Comparison of ENCODE assay signal across 15 cellular contexts in genomic region chr1:10973552-10973951, GRCh38. TPM values are rescaled to one million over a fixed set of nuclear protein-coding genes. Genes with fewer than 3 reads are reported as not detected.
DNase-seq lines count a peak whose midpoint lies in the region; ATAC-seq and TF ChIP-seq lines count a peak whose summit lies in the region.
"Had no signal": no experiment of that assay in that cellular context is flagged by ENCODE, and none has a peak within 500 bp of the region (broad histone marks: within the 10 kb centered on the region; RNA-seq: fewer than 3 reads in every experiment).

No MANE protein-coding gene starts in this region.

- no peaks in the 10 kb centered on the region for H4K20me1 ChIP-seq in fibroblast of lung (ENCODE audit: control insufficient read depth, extremely low read depth, insufficient read depth, low read length)

- H3K4me3 ChIP-seq in MG63 (no peak overlapping the region), fibroblast of lung (replicated peaks in 1 of 4; ENCODE audit: control extremely low read depth in 1 of 4, insufficient read depth in 1 of 4, low read depth in 3 of 4, low read length in 4 of 4) (no peak overlapping the region), psoas muscle (no peak overlapping the region), aorta (ENCODE audit: low read length in 2 of 2) (no peak overlapping the region)
- H3K4me3 ChIP-seq: GM12878, HAP-1 had no signal

- H3K9ac ChIP-seq in fibroblast of lung (ENCODE audit: insufficient read depth, low read length) = no peak overlapping the region

- H2AFZ ChIP-seq in fibroblast of lung (ENCODE audit: low read length) = no peak overlapping the region

- no peak for TF ChIP-seq CTCF in fibroblast of lung (conservative IDR thresholded peaks at IDR 0.05 in 1 of 2, IDR thresholded peaks at IDR 0.05 in 1 of 2; ENCODE audit: low read depth in 1 of 2, low read length in 2 of 2)
- no peak for TF ChIP-seq CTCF in psoas muscle (IDR thresholded peaks at IDR 0.05)
- no peak for TF ChIP-seq CTCF in GM10266 (IDR thresholded peaks at IDR 0.05; ENCODE audit: control insufficient read depth, insufficient read depth, low read depth, missing control alignments)

- 23 to 37% (median 24%) methylated on average over 9 to 10 of the region's 10 CpGs for WGBS in psoas muscle, 3 donors
- WGBS in aorta, 2 donors = 48 to 55% methylated on average over 10 of the region's 10 CpGs

- DNase-seq in EH (ENCODE audit: low read depth) (peak; percentile 73), MG63 (peak; percentile 81), fibroblast of lung (ENCODE audit: low read depth in 2 of 2) (peak; percentile 70 to 73), psoas muscle (peak; percentile 68 to 86), aorta (no peak), NCI-H146 treated with DMSO at 0.1 percent for 48 hours (lab: John Stamatoyannopoulos, UW; ENCODE audit: unreplicated experiment) (no peak), GM10266 (ENCODE audit: extremely low spot score) (no peak)
- DNase-seq: activated CD8-positive, alpha-beta memory T cell treated with anti-CD3 and anti-CD28 coated beads, Interleukin-2, amount 10 ng/mL, durations not matched to agents 7 days and 5 days; naive B cell; SIG-M5; small intestine had no signal

- intact Hi-C loops in psoas muscle (cut with DNase I) (no loop called here), aorta (cut with DNase I) (no loop called here)

- H3K4me1 ChIP-seq in fibroblast of lung (ENCODE audit: control insufficient read depth, extremely low read depth, insufficient read depth, low read length) (peaks cover 4% of the 10 kb centered on the region), psoas muscle (peaks cover 39% of the 10 kb centered on the region), aorta (ENCODE audit: control insufficient read depth in 1 of 2, insufficient read depth in 2 of 2, low read length in 2 of 2) (no peaks in the 10 kb centered on the region)
- H3K4me1 ChIP-seq: foreskin keratinocyte had no signal

- no peak overlapping the region for H3K27ac ChIP-seq in fibroblast of lung (ENCODE audit: insufficient read depth, low read length)
- H3K27ac ChIP-seq in psoas muscle = peak overlapping the region; percentile 83
- no peak overlapping the region for H3K27ac ChIP-seq in aorta (ENCODE audit: low read depth in 1 of 2, low read length in 2 of 2)
- H3K27ac ChIP-seq: foreskin keratinocyte had no signal

- H3K27me3 ChIP-seq in MG63 (no peaks in the 10 kb centered on the region), fibroblast of lung (ENCODE audit: control insufficient read depth, insufficient read depth, low read length) (no peaks in the 10 kb centered on the region), psoas muscle (ENCODE audit: insufficient read depth in 3 of 3, low read length in 2 of 3) (no peaks in the 10 kb centered on the region), aorta (ENCODE audit: control insufficient read depth in 1 of 2, insufficient read depth in 2 of 2, low read length in 1 of 2) (no peaks in the 10 kb centered on the region)

- H3K79me2 ChIP-seq in fibroblast of lung (ENCODE audit: control insufficient read depth, insufficient read depth, low read length) = no peaks in the 10 kb centered on the region

- H3K36me3 ChIP-seq in MG63 = no peaks in the 10 kb centered on the region
- no peaks in the 10 kb centered on the region for H3K36me3 ChIP-seq in fibroblast of lung (ENCODE audit: control insufficient read depth, insufficient read depth, low read length)
- H3K36me3 ChIP-seq in psoas muscle (ENCODE audit: insufficient read depth in 1 of 2, low read depth in 1 of 2) = no peaks in the 10 kb centered on the region
- no peaks in the 10 kb centered on the region for H3K36me3 ChIP-seq in aorta (ENCODE audit: control insufficient read depth in 1 of 2, insufficient read depth in 2 of 2, low read length in 1 of 2)
- H3K36me3 ChIP-seq: HAP-1 had no signal

- ATAC-seq in psoas muscle (peak; percentile 29 to 60 (median 48)), aorta (ENCODE audit: low FRiP score) (no peak), GM19455 (IDR thresholded peaks at IDR 0.05; ENCODE audit: unreplicated experiment) (no peak)
- ATAC-seq: activated CD8-positive, alpha-beta memory T cell treated with anti-CD3 and anti-CD28 coated beads, Interleukin-2, amount 10 ng/mL, durations not matched to agents 7 days and 5 days; foreskin keratinocyte; GM12878 had no signal

- H3K4me2 ChIP-seq in fibroblast of lung (ENCODE audit: extremely low read depth, insufficient read depth, low read length) = peak overlapping the region; percentile 35

- H3K9me3 ChIP-seq in MG63 (no peaks in the 10 kb centered on the region), fibroblast of lung (ENCODE audit: control insufficient read depth, insufficient read depth, low read depth, low read length) (no peaks in the 10 kb centered on the region), psoas muscle (no peaks in the 10 kb centered on the region), aorta (ENCODE audit: control insufficient read depth, low read length) (no peaks in the 10 kb centered on the region)
- H3K9me3 ChIP-seq: HAP-1 had no signal

RNA-seq across cellular contexts. Expression of gene TARDBP, which starts 38.9 kb away (rescaled TPM):
- total RNA-seq in MG63 (2014; rRNA removed; shearing (Covaris generic); ENCODE audit: low replicate concordance) = 26.0 and 53.3 TPM in 2 replicates
- 81.4 and 97.1 TPM in 2 replicates for total RNA-seq in fibroblast of lung
- polyA plus RNA-seq in fibroblast of lung = 161 and 167 TPM in 2 replicates
- 125 and 151 TPM in 2 replicates for polyA plus RNA-seq in fibroblast of lung (2012)
- polyA minus RNA-seq in fibroblast of lung (ENCODE audit: low replicate concordance) = 31.4 and 32.4 TPM in 2 replicates
- 100 to 1,000 TPM in 2 of 4 donors, 10 to 100 TPM in 2; 91.8 to 132 (median 103) TPM for total RNA-seq in psoas muscle
- polyA plus RNA-seq in psoas muscle = 100 to 1,000 TPM; 183 to 387 (median 258) TPM
- 100 to 1,000 TPM; 124 to 128 TPM for total RNA-seq in aorta
- 100 to 1,000 TPM; 126 to 131 TPM for polyA plus RNA-seq in aorta

Comparison
In these comparisons a context has a peak if more than half of its experiments do, and no peak if none do; other contexts are left out.
1. DNase-seq: peak in EH (single experiment), MG63 (single experiment), fibroblast of lung (2 of 2) and psoas muscle (2 of 2); none in aorta (0 of 2), NCI-H146 treated with DMSO at 0.1 percent for 48 hours (single experiment) and GM10266 (single experiment).
2. ATAC-seq: peak in psoas muscle (4 of 4); none in aorta (single experiment) and GM19455 (single experiment).